26 cellular contexts compared by ENCODE assay signal in the genomic region with DNA sequence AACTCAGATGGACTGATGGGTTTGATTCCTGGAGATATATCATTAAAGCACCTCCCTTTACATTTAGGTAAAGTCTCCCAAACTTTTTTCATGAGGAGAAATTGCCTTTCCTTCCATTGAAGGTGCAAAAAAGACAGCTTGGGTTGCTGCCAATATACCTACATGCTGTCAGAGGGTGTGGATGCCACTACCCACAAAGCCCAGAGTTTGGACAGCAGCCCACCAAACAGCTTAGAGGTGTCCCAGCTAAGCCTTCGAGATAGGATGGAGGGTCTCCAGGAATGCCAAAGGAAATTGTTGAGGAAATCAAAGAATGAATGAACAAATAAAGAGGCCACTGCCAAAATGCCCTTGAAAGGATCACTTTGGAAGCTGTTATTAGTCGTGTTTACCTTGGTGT.
"Had no signal": no experiment of that assay in that cellular context is flagged by ENCODE, and none has a peak within 500 bp of the region (broad histone marks: within the 10 kb centered on the region; RNA-seq: fewer than 3 reads in every experiment).

No MANE protein-coding gene starts in this region.

- H3K4me1 Mint-ChIP-seq: immature natural killer cell; natural killer cell; neural crest cell; stimulated activated effector memory CD8-positive, alpha-beta T cell treated with anti-CD3 and anti-CD28 coated beads, Interleukin-12 subunit alpha, Interleukin-12 subunit beta, amount 100 ng/mL, for 72 hours had no signal

- H3K4me1 ChIP-seq: foreskin keratinocyte, gastroesophageal sphincter, heart right ventricle, sigmoid colon, tibial nerve had no signal

- H3K9me3 ChIP-seq: gastroesophageal sphincter, heart right ventricle, neutrophil, pancreas, sigmoid colon, thoracic aorta, tibial nerve, upper lobe of right lung, uterus had no signal

- H3K27ac Mint-ChIP-seq: dendritic cell treated with granulocyte-macrophage colony-stimulating factor and Interleukin-4, amounts not matched to agents 40 ng/mL and 50 ng/mL, for 4 days; endodermal cell; immature natural killer cell; natural killer cell; stimulated activated effector memory CD8-positive, alpha-beta T cell treated with anti-CD3 and anti-CD28 coated beads, Interleukin-12 subunit alpha, Interleukin-12 subunit beta, amount 100 ng/mL, for 72 hours had no signal

- H3K4me3 ChIP-seq: cardiac muscle cell, gastroesophageal sphincter, heart right ventricle, pancreas, sigmoid colon, thoracic aorta, tibial nerve, upper lobe of right lung, uterus had no signal

- H3K36me3 Mint-ChIP-seq: immature natural killer cell; natural killer cell; stimulated activated effector memory CD8-positive, alpha-beta T cell treated with anti-CD3 and anti-CD28 coated beads, Interleukin-12 subunit alpha, Interleukin-12 subunit beta, amount 100 ng/mL, for 72 hours had no signal

- H3K36me3 ChIP-seq: cardiac muscle cell, gastroesophageal sphincter, heart right ventricle, neutrophil, pancreas, sigmoid colon, thoracic aorta, tibial nerve, upper lobe of right lung, uterus had no signal

- ATAC-seq: esophagus mucosa; gastroesophageal sphincter; heart right ventricle; natural killer cell; pancreas; stimulated activated effector memory CD8-positive, alpha-beta T cell treated with anti-CD3 and anti-CD28 coated beads, Interleukin-12 subunit alpha, Interleukin-12 subunit beta, amount 100 ng/mL, for 72 hours; stimulated activated naive CD8-positive, alpha-beta T cell treated with anti-CD3 and anti-CD28 coated beads, Interleukin-15, Interleukin-2, amounts not matched to agents 100 U/mL and 50 U/mL, for 24 hours had no signal

- H3K27ac ChIP-seq: cardiac muscle cell, epithelial cell of prostate, foreskin keratinocyte, gastroesophageal sphincter, heart right ventricle, neutrophil, pancreas, sigmoid colon, thoracic aorta, tibial nerve, upper lobe of right lung, uterus had no signal

- H3K9me3 Mint-ChIP-seq: dendritic cell treated with granulocyte-macrophage colony-stimulating factor and Interleukin-4, amounts not matched to agents 40 ng/mL and 50 ng/mL, for 4 days; endodermal cell; immature natural killer cell; natural killer cell; neural crest cell; stimulated activated effector memory CD8-positive, alpha-beta T cell treated with anti-CD3 and anti-CD28 coated beads, Interleukin-12 subunit alpha, Interleukin-12 subunit beta, amount 100 ng/mL, for 72 hours had no signal

- DNase-seq: effector CD8-positive, alpha-beta T cell; foreskin keratinocyte; glutamatergic neuron; heart right ventricle; hypothalamus; immature natural killer cell; islet precursor cell; natural killer cell; pancreas; sigmoid colon; stimulated activated CD4-positive, alpha-beta T cell treated with anti-CD3 and anti-CD28 coated beads, Interleukin-2, amount 100 ng/mL, for 24 hours; stimulated activated CD4-positive, alpha-beta T cell treated with anti-CD3 and anti-CD28 coated beads, Interleukin-4, amount 100 ng/mL, for 24 hours; stimulated activated naive CD8-positive, alpha-beta T cell treated with anti-CD3 and anti-CD28 coated beads, Interleukin-15, Interleukin-2, amounts not matched to agents 100 U/mL and 50 U/mL, for 24 hours; upper lobe of right lung; uterus had no signal

- H3K27me3 ChIP-seq: cardiac muscle cell, pancreas, tibial nerve, upper lobe of right lung, uterus had no signal

- H3K4me3 Mint-ChIP-seq: dendritic cell treated with granulocyte-macrophage colony-stimulating factor and Interleukin-4, amounts not matched to agents 40 ng/mL and 50 ng/mL, for 4 days; endodermal cell; immature natural killer cell; natural killer cell; neural crest cell; stimulated activated effector memory CD8-positive, alpha-beta T cell treated with anti-CD3 and anti-CD28 coated beads, Interleukin-12 subunit alpha, Interleukin-12 subunit beta, amount 100 ng/mL, for 72 hours had no signal
